10 cellular contexts compared by ENCODE assay signal in genomic region chr3:50655009-50655830, GRCh38.
DNase-seq lines count a peak whose midpoint lies in the region; ATAC-seq and TF ChIP-seq lines count a peak whose summit lies in the region.
"Had no signal": no experiment of that assay in that cellular context is flagged by ENCODE, and none has a peak within 500 bp of the region (broad histone marks: within the 10 kb centered on the region; RNA-seq: fewer than 3 reads in every experiment).

No MANE protein-coding gene starts in this region.

- DNase-seq in activated naive CD4-positive, alpha-beta T cell treated with anti-CD3 and anti-CD28 coated beads, Interleukin-2, amount 50 U/mL, for 16 hours: peak; percentile 28
- no peak for DNase-seq in activated naive CD4-positive, alpha-beta T cell treated with Interleukin-2 at 50 U/mL for 16 hours
- DNase-seq in SKM-1 (lab: John Stamatoyannopoulos, UW; ENCODE audit: unreplicated experiment) (peak; percentile 39), activated gamma-delta T cell treated with Interleukin-2 at 50 U/mL for 16 hours (no peak), NCI-H526 treated with DMSO at 0.1 percent for 48 hours (lab: John Stamatoyannopoulos, UW) (no peak)
- DNase-seq in effector memory CD8-positive, alpha-beta T cell: no peak
- DNase-seq in stimulated activated CD8-positive, alpha-beta memory T cell treated with anti-CD3 and anti-CD28 coated beads, Interleukin-7, amount 100 ng/mL, for 4 hours (ENCODE audit: low read depth in 2 of 2): peak; percentile 5 to 7
- DNase-seq: NCI-H1105 treated with DMSO at 0.1 percent for 48 hours, T-helper 9 cell had no signal

- no peak overlapping the region for H3K4me3 Mint-ChIP-seq in effector memory CD8-positive, alpha-beta T cell

- H3K4me1 Mint-ChIP-seq in effector memory CD8-positive, alpha-beta T cell (ENCODE audit: low read depth in 2 of 2): peaks cover 3 to 7% of the 10 kb centered on the region in 2 donors

- no peaks in the 10 kb centered on the region for H3K9me3 Mint-ChIP-seq in effector memory CD8-positive, alpha-beta T cell

- peak overlapping the region; percentile 52 to 79 for H3K27ac Mint-ChIP-seq in effector memory CD8-positive, alpha-beta T cell

- H3K27me3 Mint-ChIP-seq in effector memory CD8-positive, alpha-beta T cell: no peaks in the 10 kb centered on the region

- peaks cover 8% of the 10 kb centered on the region for H3K36me3 Mint-ChIP-seq in effector memory CD8-positive, alpha-beta T cell (ENCODE audit: insufficient read depth)

- ATAC-seq in effector memory CD8-positive, alpha-beta T cell (replicated peaks): no peak
- ATAC-seq in SK-N-SH treated with all-trans-retinoic acid at 6 μM for 48 hours: no peak

TF ChIP-seq in SK-N-SH treated with all-trans-retinoic acid at 6 μM for 48 hours, 23 proteins besides CTCF, POLR2A, EP300 and RAD21:
- TF ChIP-seq RARB (CRISPR knock-in tag; IDR thresholded peaks at IDR 0.05): no peak
- TF ChIP-seq ZFP3 (CRISPR knock-in tag; IDR thresholded peaks at IDR 0.05): no peak
- no peak for TF ChIP-seq PATZ1 (CRISPR knock-in tag; IDR thresholded peaks at IDR 0.05; ENCODE audit: borderline replicate concordance)
- TF ChIP-seq CREB5 (CRISPR knock-in tag; IDR thresholded peaks at IDR 0.05; ENCODE audit: low read depth): no peak
- TF ChIP-seq ZFP30 (CRISPR knock-in tag; IDR thresholded peaks at IDR 0.05): no peak
- no peak for TF ChIP-seq CSRNP3 (CRISPR knock-in tag; IDR thresholded peaks at IDR 0.05)
- no peak for TF ChIP-seq ZNF8 (CRISPR knock-in tag; IDR thresholded peaks at IDR 0.05)
- TF ChIP-seq ZNF70 (CRISPR knock-in tag; IDR thresholded peaks at IDR 0.05): no peak
- no peak for TF ChIP-seq ESRRG (CRISPR knock-in tag; IDR thresholded peaks at IDR 0.05)
- no peak for TF ChIP-seq TSHZ2 (CRISPR knock-in tag; IDR thresholded peaks at IDR 0.05)
- no peak for TF ChIP-seq ZC3H10 (CRISPR knock-in tag; IDR thresholded peaks at IDR 0.05)
- TF ChIP-seq ISL1 (CRISPR knock-in tag; IDR thresholded peaks at IDR 0.05): no peak
- no peak for TF ChIP-seq TCF4 (CRISPR knock-in tag; IDR thresholded peaks at IDR 0.05; ENCODE audit: borderline replicate concordance)
- no peak for TF ChIP-seq ARNTL (CRISPR knock-in tag; IDR thresholded peaks at IDR 0.05; ENCODE audit: borderline replicate concordance, low read depth)
TF ChIP-seq in SK-N-SH treated with all-trans-retinoic acid at 6 μM for 48 hours: peak in this region for 0.

Comparison
In these comparisons a context has a peak if more than half of its experiments do, and no peak if none do; other contexts are left out.
1. DNase-seq: peak in activated naive CD4-positive, alpha-beta T cell treated with anti-CD3 and anti-CD28 coated beads, Interleukin-2, amount 50 U/mL, for 16 hours (single experiment), SKM-1 (single experiment) and stimulated activated CD8-positive, alpha-beta memory T cell treated with anti-CD3 and anti-CD28 coated beads, Interleukin-7, amount 100 ng/mL, for 4 hours (2 of 2); none in activated naive CD4-positive, alpha-beta T cell treated with Interleukin-2 at 50 U/mL for 16 hours (single experiment), effector memory CD8-positive, alpha-beta T cell (0 of 3), activated gamma-delta T cell treated with Interleukin-2 at 50 U/mL for 16 hours (single experiment) and NCI-H526 treated with DMSO at 0.1 percent for 48 hours (single experiment).